Comparison of ENCODE assay signal across 8 cellular contexts in genomic region chr14:61695695-61696527, GRCh38.
DNase-seq lines count a peak whose midpoint lies in the region; TF ChIP-seq lines count a peak whose summit lies in the region.

No MANE protein-coding gene starts in this region.

- H3K4me2 ChIP-seq in DOHH2 (ENCODE audit: low read length), result peak overlapping the region; percentile 60

- H3K9me3 ChIP-seq in DOHH2 (ENCODE audit: control insufficient read depth, insufficient read depth, low read length) (no peaks in the 10 kb centered on the region), iPS-15b (ENCODE audit: control insufficient read depth, insufficient read depth, low read length) (no peaks in the 10 kb centered on the region)

- CTCF ChIA-PET in HEK293T (lab: Yijun Ruan, JAX), result no interaction called here

- DNase-seq in HEK293T (ENCODE audit: extremely low spot score), result peak; percentile 46
- DNase-seq in NCI-H146 (lab: John Stamatoyannopoulos, UW), result peak; percentile 70
- peak; percentile 36 for DNase-seq in T-helper 9 cell
- DNase-seq in astrocyte of the spinal cord (ENCODE audit: low read depth, low spot score), result peak; percentile 65
- no peak for DNase-seq in skeletal muscle cell (ENCODE audit: low read depth)
- no peak for DNase-seq in kidney glomerular epithelial cell (lab: John Stamatoyannopoulos, UW)

- H3K9me2 ChIP-seq in DOHH2 (replicated peaks; ENCODE audit: control insufficient read depth, low read length), result no peaks in the 10 kb centered on the region

- peak overlapping the region; percentile 75 for H3K27ac ChIP-seq in DOHH2 (ENCODE audit: low read depth, low read length)

- POLR2A ChIA-PET in HEK293T (lab: Yijun Ruan, JAX), result interaction anchor here (0.6 to 1.9 kb wide), 22 partner anchors 14 to 365 kb away, joined by 3 to 19 read pairs (median 3); partner anchors contain the start of gene SNAPC1

- TF ChIP-seq CTCF in DOHH2 (IDR thresholded peaks at IDR 0.05; ENCODE audit: low read depth, low read length, poor library complexity, severe bottlenecking), result no peak
- no peak for TF ChIP-seq CTCF in astrocyte of the spinal cord (IDR thresholded peaks at IDR 0.05; ENCODE audit: low read depth, low read length)

- peaks cover 37% of the 10 kb centered on the region for H4K20me1 ChIP-seq in DOHH2 (ENCODE audit: control insufficient read depth, insufficient read depth, low read depth, low read length)

- no peaks in the 10 kb centered on the region for H3K27me3 ChIP-seq in DOHH2 (ENCODE audit: control insufficient read depth, low read length)
- no peaks in the 10 kb centered on the region for H3K27me3 ChIP-seq in iPS-15b (ENCODE audit: control insufficient read depth, insufficient read depth, low read length)

- H3K36me3 ChIP-seq in DOHH2 (ENCODE audit: control insufficient read depth, low read length) (peaks cover 53% of the 10 kb centered on the region), iPS-15b (ENCODE audit: control insufficient read depth, insufficient read depth, low read length) (no peaks in the 10 kb centered on the region)

- in situ Hi-C loops in astrocyte of the spinal cord (cut with HindIII; ENCODE audit: low sequenced_read_pairs), result no loop called here

- H3K79me2 ChIP-seq in DOHH2 (ENCODE audit: control insufficient read depth, low read length), result peaks cover 57% of the 10 kb centered on the region

- H3K4me3 ChIP-seq in DOHH2 (ENCODE audit: low read length) (peak overlapping the region; percentile 98), astrocyte of the spinal cord (ENCODE audit: low read depth, low read length) (peak overlapping the region; percentile 96), iPS-15b (ENCODE audit: low read depth, low read length) (peak overlapping the region; percentile 89), skeletal muscle cell (ENCODE audit: low read depth, low read length) (peak overlapping the region; percentile 89)

- no peaks in the 10 kb centered on the region for H3F3A ChIP-seq in DOHH2 (ENCODE audit: control insufficient read depth, insufficient read depth)

- H3K4me1 ChIP-seq in DOHH2 (ENCODE audit: control insufficient read depth, low read length) (peaks cover 51% of the 10 kb centered on the region), iPS-15b (ENCODE audit: control insufficient read depth, insufficient read depth, low read length) (peaks cover 11% of the 10 kb centered on the region)

- peak overlapping the region; percentile 84 for H3K9ac ChIP-seq in iPS-15b (ENCODE audit: low read depth, low read length)

TF ChIP-seq in HEK293T, 16 proteins besides CTCF, POLR2A, EP300 and RAD21:
- TF ChIP-seq L3MBTL2 (conservative IDR thresholded peaks at IDR 0.05), result peak; percentile 7; the same call in 1 of the 2 replicates
- no peak for TF ChIP-seq ARNT (IDR thresholded peaks at IDR 0.05)

Comparison
In these comparisons a context has a peak if more than half of its experiments do, and no peak if none do; other contexts are left out.
1. DNase-seq: peak in HEK293T (single experiment), NCI-H146 (single experiment), T-helper 9 cell (single experiment) and astrocyte of the spinal cord (single experiment); none in skeletal muscle cell (single experiment) and kidney glomerular epithelial cell (single experiment).
2. Peak in every context shown above with its lines, with median percentiles within 50 percentile points of each other: H3K4me3 ChIP-seq.